Comparison of ENCODE assay signal across 22 cellular contexts in the genomic region with DNA sequence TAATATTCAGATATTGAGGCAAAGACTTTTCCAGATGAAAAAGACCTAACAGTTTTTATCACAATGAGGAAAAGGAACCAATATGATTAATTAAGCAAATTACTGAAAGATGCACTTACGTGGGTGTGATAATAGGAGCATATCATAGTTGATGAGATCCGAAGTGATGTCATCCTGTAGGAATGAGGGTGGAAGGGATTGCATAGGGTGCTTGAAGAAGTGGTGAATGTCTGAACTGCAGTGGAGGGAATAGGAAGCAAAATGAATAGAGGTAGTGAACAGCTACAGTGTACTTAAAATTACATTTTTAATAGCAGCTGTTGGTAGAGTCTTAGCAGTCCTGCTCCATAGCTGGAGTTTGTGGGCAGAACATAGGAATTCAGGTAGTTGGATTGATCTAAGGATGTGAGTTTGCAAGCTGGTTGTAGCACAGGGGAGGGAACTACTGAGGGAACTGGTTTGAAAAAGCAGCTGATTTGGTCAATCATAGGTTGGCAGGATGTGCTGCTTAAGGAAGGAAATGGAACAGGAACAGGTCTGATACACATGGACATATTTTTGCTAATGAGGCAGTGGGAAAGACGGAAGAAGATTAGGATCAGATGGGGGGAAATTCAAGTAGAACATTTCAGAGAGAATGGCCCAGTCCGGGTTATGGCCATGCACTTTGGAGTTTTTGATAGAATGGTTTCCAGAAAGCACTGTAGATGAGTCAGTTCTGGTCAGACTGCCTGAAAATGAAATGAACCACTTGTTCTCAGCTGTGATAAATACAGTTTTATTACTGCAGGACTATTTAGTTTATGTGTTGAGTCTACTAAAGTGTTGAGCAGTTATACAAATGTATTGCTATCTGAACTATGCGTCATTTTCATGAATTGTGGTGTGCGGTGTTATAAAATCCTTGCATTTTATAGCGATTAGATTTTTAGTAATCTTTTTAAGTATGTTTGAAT.
DNase-seq lines count a peak whose midpoint lies in the region; ATAC-seq and TF ChIP-seq lines count a peak whose summit lies in the region.
"Had no signal": no experiment of that assay in that cellular context is flagged by ENCODE, and none has a peak within 500 bp of the region (broad histone marks: within the 10 kb centered on the region; RNA-seq: fewer than 3 reads in every experiment).

No MANE protein-coding gene starts in this region.

- CTCF ChIA-PET in HEK293 (lab: Yijun Ruan, JAX) = interaction anchor here (0.6 to 1.1 kb wide), 9 partner anchors 8 to 1803 kb away, joined by 3 to 4 read pairs (median 3); partner anchors contain the start of gene RYR2

- TF ChIP-seq EP300 in esophagus muscularis mucosa (IDR thresholded peaks at IDR 0.05) = no peak

- H3K4me1 ChIP-seq in HEK293 (ENCODE audit: control insufficient read depth, insufficient read depth, low read length) = no peaks in the 10 kb centered on the region
- peaks cover 0 to 10% of the 10 kb centered on the region in 2 donors for H3K4me1 ChIP-seq in lung (ENCODE audit: control insufficient read depth in 2 of 2, insufficient read depth in 2 of 2, low read length in 2 of 2)
- H3K4me1 ChIP-seq in esophagus muscularis mucosa = peaks cover 19 to 37% (median 32%) of the 10 kb centered on the region in 4 donors
- H3K4me1 ChIP-seq: body of pancreas had no signal

- H3K4me3 Mint-ChIP-seq in endothelial cell (ENCODE audit: unreplicated experiment) = peak overlapping the region; percentile 34
- H3K4me3 Mint-ChIP-seq: activated T-helper 1 cell treated with anti-CD3 and anti-CD28 coated beads, Interleukin-12 subunit alpha, Interleukin-12 subunit beta, Interleukin-2, Interleukin-4 antibody, amounts not matched to agents 30 ng/mL and 10 ng/mL and 1 ng/mL, durations not matched to agents 14 hours and 24 hours and 36 hours; CD4-positive, alpha-beta T cell had no signal

- H3K27ac ChIP-seq in HEK293 (ENCODE audit: extremely low read depth, low read depth, low read length) (no peak overlapping the region), lung (ENCODE audit: low read depth in 1 of 2, low read length in 1 of 2) (peak overlapping the region in 1 of 2 donors; percentile 56), esophagus muscularis mucosa (replicated peaks in 1 of 4) (no peak overlapping the region)
- H3K27ac ChIP-seq: body of pancreas, coronary artery, neutrophil, PC-9 had no signal

- WGBS in lung, 2 donors = 68 to 71% methylated on average over 7 of the region's 7 CpGs
- WGBS in esophagus muscularis mucosa = 61% methylated on average over 7 of the region's 7 CpGs

- H3K27me3 ChIP-seq in lung (ENCODE audit: control insufficient read depth, insufficient read depth) (no peaks in the 10 kb centered on the region), esophagus muscularis mucosa (no peaks in the 10 kb centered on the region)
- H3K27me3 ChIP-seq: body of pancreas, neutrophil had no signal

- POLR2A ChIA-PET in HEK293 (lab: Yijun Ruan, JAX) = interaction anchor here (0.8 kb wide), 1 partner anchor 156 kb away, joined by 3 read pairs; the partner anchor contains the start of gene RYR2

- intact Hi-C loops in esophagus muscularis mucosa (cut with DNase I) = no loop called here

- no peak for TF ChIP-seq POLR2A in esophagus muscularis mucosa (IDR thresholded peaks at IDR 0.05; ENCODE audit: low read depth)

- ATAC-seq in lung (ENCODE audit: insufficient read depth, low FRiP score) = peak; percentile 62
- ATAC-seq: activated naive CD4-positive, alpha-beta T cell treated with anti-CD3 and anti-CD28 coated beads, Interleukin-2, amount 50 U/mL, for 72 hours; body of pancreas had no signal

- H3K4me1 Mint-ChIP-seq in endothelial cell (ENCODE audit: unreplicated experiment) = peaks cover 22% of the 10 kb centered on the region

- no peaks in the 10 kb centered on the region for H3K9me3 ChIP-seq in HEK293 (ENCODE audit: control insufficient read depth, insufficient read depth, low read depth, low read length)
- H3K9me3 ChIP-seq in lung (ENCODE audit: control insufficient read depth in 2 of 2, insufficient read depth in 1 of 2, low read length in 1 of 2) = no peaks in the 10 kb centered on the region
- no peaks in the 10 kb centered on the region for H3K9me3 ChIP-seq in esophagus muscularis mucosa
- H3K9me3 ChIP-seq: body of pancreas, neutrophil had no signal

- H3K36me3 ChIP-seq in HEK293 (ENCODE audit: control insufficient read depth in 2 of 2, insufficient read depth in 1 of 2, low read length in 2 of 2) (no peaks in the 10 kb centered on the region), lung (ENCODE audit: control insufficient read depth in 2 of 2, insufficient read depth in 2 of 2, low read length in 2 of 2) (no peaks in the 10 kb centered on the region), esophagus muscularis mucosa (no peaks in the 10 kb centered on the region)
- H3K36me3 ChIP-seq: neutrophil had no signal

- peak overlapping the region; percentile 96 for H3K27ac Mint-ChIP-seq in endothelial cell (ENCODE audit: unreplicated experiment)
- H3K27ac Mint-ChIP-seq: activated naive CD4-positive, alpha-beta T cell treated with anti-CD3 and anti-CD28 coated beads, Interleukin-2, amount 50 U/mL, for 72 hours; activated T-helper 1 cell treated with anti-CD3 and anti-CD28 coated beads, Interleukin-12 subunit alpha, Interleukin-12 subunit beta, Interleukin-2, Interleukin-4 antibody, amounts not matched to agents 30 ng/mL and 10 ng/mL and 1 ng/mL, durations not matched to agents 14 hours and 24 hours and 36 hours; CD4-positive, alpha-beta T cell had no signal

- no peak overlapping the region for H3K4me3 ChIP-seq in HEK293 (ENCODE audit: low read depth, low read length)
- H3K4me3 ChIP-seq in lung = no peak overlapping the region
- no peak overlapping the region for H3K4me3 ChIP-seq in esophagus muscularis mucosa
- H3K4me3 ChIP-seq: body of pancreas, coronary artery, PC-9 had no signal

- DNase-seq in COLO829 (ENCODE audit: low spot score) (peak; percentile 25), endothelial cell (ENCODE audit: low spot score) (peak; percentile 5), lung (ENCODE audit: low spot score) (no peak), T-helper 2 cell (no peak), NCI-H1417 (lab: John Stamatoyannopoulos, UW) (no peak), medulla oblongata (ENCODE audit: extremely low spot score) (no peak), esophagus muscularis mucosa (ENCODE audit: extremely low spot score) (no peak)
- DNase-seq: activated CD4-positive, CD25-positive, alpha-beta regulatory T cell treated with anti-CD3 and anti-CD28 coated beads, Interleukin-2, amount 50 U/mL, for 72 hours; body of pancreas; CD4-positive, alpha-beta T cell; DMS79 treated with DMSO at 0.1 percent for 48 hours; hippocampal formation; Kasumi-1; NCI-H1092 treated with DMSO at 0.1 percent for 48 hours; NCI-H69; PC-9; substantia nigra had no signal

- no peaks in the 10 kb centered on the region for H3K9me3 Mint-ChIP-seq in endothelial cell (ENCODE audit: unreplicated experiment)
- H3K9me3 Mint-ChIP-seq: activated naive CD4-positive, alpha-beta T cell treated with anti-CD3 and anti-CD28 coated beads, Interleukin-2, amount 50 U/mL, for 72 hours; activated T-helper 1 cell treated with anti-CD3 and anti-CD28 coated beads, Interleukin-12 subunit alpha, Interleukin-12 subunit beta, Interleukin-2, Interleukin-4 antibody, amounts not matched to agents 30 ng/mL and 10 ng/mL and 1 ng/mL, durations not matched to agents 14 hours and 24 hours and 36 hours; CD4-positive, alpha-beta T cell had no signal

- peaks cover 6% of the 10 kb centered on the region for H3K36me3 Mint-ChIP-seq in endothelial cell (ENCODE audit: low read depth, unreplicated experiment)
- H3K36me3 Mint-ChIP-seq: activated naive CD4-positive, alpha-beta T cell treated with anti-CD3 and anti-CD28 coated beads, Interleukin-2, amount 50 U/mL, for 72 hours had no signal

- H3K27me3 Mint-ChIP-seq in endothelial cell (ENCODE audit: unreplicated experiment) = no peaks in the 10 kb centered on the region
- H3K27me3 Mint-ChIP-seq: CD4-positive, alpha-beta T cell had no signal

- TF ChIP-seq CTCF in HEK293 (tag by site-specific recombination; IDR thresholded peaks at IDR 0.05) (0 out of 2 replicates have a peak, but pooled peaks have one; percentile 15), endothelial cell (IDR thresholded peaks at IDR 0.05; ENCODE audit: unreplicated experiment) (peak; percentile 18), lung (IDR thresholded peaks at IDR 0.05; ENCODE audit: control extremely low read depth, extremely low read depth) (no peak), esophagus muscularis mucosa (IDR thresholded peaks at IDR 0.05) (no peak)

TF ChIP-seq in HEK293, 187 proteins besides CTCF, POLR2A, EP300 and RAD21 (continues in another document):
- TF ChIP-seq PRDM1 (tag by site-specific recombination; IDR thresholded peaks at IDR 0.05) (no peak), ZNF354C (tag by site-specific recombination; IDR thresholded peaks at IDR 0.05; ENCODE audit: borderline replicate concordance, low read depth) (no peak), ZNF621 (tag by site-specific recombination; IDR thresholded peaks at IDR 0.05) (no peak)
- TF ChIP-seq, protein P1, sequence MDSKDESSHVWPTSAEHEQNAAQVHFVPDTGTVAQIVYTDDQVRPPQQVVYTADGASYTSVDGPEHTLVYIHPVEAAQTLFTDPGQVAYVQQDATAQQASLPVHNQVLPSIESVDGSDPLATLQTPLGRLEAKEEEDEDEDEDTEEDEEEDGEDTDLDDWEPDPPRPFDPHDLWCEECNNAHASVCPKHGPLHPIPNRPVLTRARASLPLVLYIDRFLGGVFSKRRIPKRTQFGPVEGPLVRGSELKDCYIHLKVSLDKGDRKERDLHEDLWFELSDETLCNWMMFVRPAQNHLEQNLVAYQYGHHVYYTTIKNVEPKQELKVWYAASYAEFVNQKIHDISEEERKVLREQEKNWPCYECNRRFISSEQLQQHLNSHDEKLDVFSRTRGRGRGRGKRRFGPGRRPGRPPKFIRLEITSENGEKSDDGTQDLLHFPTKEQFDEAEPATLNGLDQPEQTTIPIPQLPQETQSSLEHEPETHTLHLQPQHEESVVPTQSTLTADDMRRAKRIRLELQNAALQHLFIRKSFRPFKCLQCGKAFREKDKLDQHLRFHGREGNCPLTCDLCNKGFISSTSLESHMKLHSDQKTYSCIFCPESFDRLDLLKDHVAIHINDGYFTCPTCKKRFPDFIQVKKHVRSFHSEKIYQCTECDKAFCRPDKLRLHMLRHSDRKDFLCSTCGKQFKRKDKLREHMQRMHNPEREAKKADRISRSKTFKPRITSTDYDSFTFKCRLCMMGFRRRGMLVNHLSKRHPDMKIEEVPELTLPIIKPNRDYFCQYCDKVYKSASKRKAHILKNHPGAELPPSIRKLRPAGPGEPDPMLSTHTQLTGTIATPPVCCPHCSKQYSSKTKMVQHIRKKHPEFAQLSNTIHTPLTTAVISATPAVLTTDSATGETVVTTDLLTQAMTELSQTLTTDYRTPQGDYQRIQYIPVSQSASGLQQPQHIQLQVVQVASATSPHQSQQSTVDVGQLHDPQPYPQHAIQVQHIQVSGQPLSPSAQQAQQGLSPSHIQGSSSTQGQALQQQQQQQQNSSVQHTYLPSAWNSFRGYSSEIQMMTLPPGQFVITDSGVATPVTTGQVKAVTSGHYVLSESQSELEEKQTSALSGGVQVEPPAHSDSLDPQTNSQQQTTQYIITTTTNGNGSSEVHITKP (tag by site-specific recombination; IDR thresholded peaks at IDR 0.05) = peak; percentile 55

Comparison
In these comparisons a context has a peak if more than half of its experiments do, and no peak if none do; other contexts are left out.
1. DNase-seq: peak in COLO829 (single experiment) and endothelial cell (single experiment); none in lung (single experiment), T-helper 2 cell (0 of 5), NCI-H1417 (0 of 3), medulla oblongata (single experiment) and esophagus muscularis mucosa (single experiment).
2. CTCF ChIP-seq: peak in HEK293 (single experiment) and endothelial cell (single experiment); none in lung (single experiment) and esophagus muscularis mucosa (0 of 3).